In the genomic region with DNA sequence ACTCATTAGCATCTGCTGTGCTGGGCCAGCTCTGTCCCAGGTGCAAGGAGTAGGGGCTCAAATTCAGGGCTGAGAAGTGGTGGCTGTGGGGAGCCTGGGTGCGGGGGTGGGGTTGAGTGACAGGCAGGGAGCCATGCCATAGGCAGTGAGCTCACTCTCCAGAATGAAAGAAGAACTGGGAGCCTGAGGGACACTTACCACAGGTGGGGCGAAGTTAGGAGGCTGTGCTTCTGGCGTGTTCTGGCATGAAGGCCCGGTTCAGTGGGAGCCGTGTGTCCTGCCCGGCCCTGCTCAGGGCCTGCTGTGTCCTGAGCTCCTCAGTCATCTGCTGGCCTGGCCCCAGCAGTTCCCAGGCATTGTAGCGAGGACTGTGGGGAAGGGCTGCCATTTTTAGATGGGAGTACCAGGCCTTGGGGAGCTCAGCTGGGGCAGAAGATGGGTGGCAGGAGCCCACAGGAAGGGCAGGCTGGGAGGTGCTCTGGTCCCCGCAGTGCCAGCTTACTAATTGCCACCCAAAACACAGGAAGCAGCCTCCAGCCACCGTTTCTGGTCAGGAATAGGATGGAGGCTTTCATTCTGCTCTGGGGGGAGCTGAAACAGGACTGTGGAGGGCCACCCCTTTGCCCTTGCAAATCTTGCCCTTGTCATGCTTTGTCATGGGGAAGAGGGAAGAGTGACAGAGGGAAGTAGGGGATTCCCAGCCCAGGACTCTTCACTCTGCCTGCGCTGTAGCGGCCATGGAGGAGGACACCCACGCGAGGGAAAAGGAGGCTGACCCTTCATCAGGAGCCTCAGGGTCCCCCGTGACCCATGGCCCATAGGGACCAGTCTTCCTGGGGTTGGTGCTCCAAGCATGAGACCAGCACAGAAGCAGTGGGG, we compare ENCODE assay signal across 8 cellular contexts.
A peak's percentile ranks its signal among the peaks of the same experiment; 100 is the strongest.
DNase-seq lines count a peak whose midpoint lies in the region; ATAC-seq and TF ChIP-seq lines count a peak whose summit lies in the region.

No MANE protein-coding gene starts in this region.

- H4K20me1 ChIP-seq in fibroblast of lung (ENCODE audit: control insufficient read depth, extremely low read depth, insufficient read depth, low read length) = no peaks in the 10 kb centered on the region

- peak overlapping the region; percentile 13 for H3K4me2 ChIP-seq in fibroblast of lung (ENCODE audit: extremely low read depth, insufficient read depth, low read length)

- H3K9ac ChIP-seq in fibroblast of lung (ENCODE audit: insufficient read depth, low read length) = no peak overlapping the region

- H3K4me3 ChIP-seq in fibroblast of lung (replicated peaks in 1 of 4; ENCODE audit: control extremely low read depth in 1 of 4, insufficient read depth in 1 of 4, low read depth in 3 of 4, low read length in 4 of 4) = no peak overlapping the region

- no peaks in the 10 kb centered on the region for H3K36me3 ChIP-seq in fibroblast of lung (ENCODE audit: control insufficient read depth, insufficient read depth, low read length)

- no peaks in the 10 kb centered on the region for H3K27me3 ChIP-seq in fibroblast of lung (ENCODE audit: control insufficient read depth, insufficient read depth, low read length)

- no peak overlapping the region for H3K27ac ChIP-seq in fibroblast of lung (ENCODE audit: insufficient read depth, low read length)

- no peaks in the 10 kb centered on the region for H3K79me2 ChIP-seq in fibroblast of lung (ENCODE audit: control insufficient read depth, insufficient read depth, low read length)

- peak; percentile 25 for ATAC-seq in GM18511 (IDR thresholded peaks at IDR 0.05; ENCODE audit: unreplicated experiment)
- ATAC-seq in HG02870 (IDR thresholded peaks at IDR 0.05; ENCODE audit: unreplicated experiment) = peak; percentile 31

- peak; percentile 74 for DNase-seq in UCSD-AML1 (lab: John Stamatoyannopoulos, UW; ENCODE audit: unreplicated experiment)
- peak in 1 of 2 donors; percentile 11 for DNase-seq in fibroblast of lung (ENCODE audit: low read depth in 2 of 2)
- peak; percentile 55 for DNase-seq in stimulated activated CD4-positive, alpha-beta T cell treated with anti-CD3 and anti-CD28 coated beads, Interleukin-1b, Interleukin-23, amount 100 ng/mL, for 48 hours
- no peak for DNase-seq in HuH-7 (ENCODE audit: low spot score)
- DNase-seq in NCI-H1048 (lab: John Stamatoyannopoulos, UW) = no peak
- no peak for DNase-seq in SHP77 treated with DMSO at 0.1 percent for 48 hours (lab: John Stamatoyannopoulos, UW)

- no peaks in the 10 kb centered on the region for H3K9me3 ChIP-seq in fibroblast of lung (ENCODE audit: control insufficient read depth, insufficient read depth, low read depth, low read length)

- no peak overlapping the region for H2AFZ ChIP-seq in fibroblast of lung (ENCODE audit: low read length)

- peaks cover 5% of the 10 kb centered on the region for H3K4me1 ChIP-seq in fibroblast of lung (ENCODE audit: control insufficient read depth, extremely low read depth, insufficient read depth, low read length)

- no peak for TF ChIP-seq CTCF in fibroblast of lung (conservative IDR thresholded peaks at IDR 0.05 in 1 of 2, IDR thresholded peaks at IDR 0.05 in 1 of 2; ENCODE audit: low read depth in 1 of 2, low read length in 2 of 2)

Comparison
In these comparisons a context has a peak if more than half of its experiments do, and no peak if none do; other contexts are left out.
1. DNase-seq: peak in UCSD-AML1 (single experiment) and stimulated activated CD4-positive, alpha-beta T cell treated with anti-CD3 and anti-CD28 coated beads, Interleukin-1b, Interleukin-23, amount 100 ng/mL, for 48 hours (single experiment); none in HuH-7 (single experiment), NCI-H1048 (single experiment) and SHP77 treated with DMSO at 0.1 percent for 48 hours (single experiment).